In genomic region chr20:36152266-36152665, GRCh38 we compare ENCODE assay signal across 1 cellular context.
TF ChIP-seq lines count a peak whose summit lies in the region.

No MANE protein-coding gene starts in this region.

TF ChIP-seq in GM23338, 12 proteins besides CTCF, POLR2A, EP300 and RAD21 (continued from another document):
- TF ChIP-seq ETS1 (IDR thresholded peaks at IDR 0.05): no peak
- TF ChIP-seq REST (IDR thresholded peaks at IDR 0.05; ENCODE audit: unreplicated experiment): no peak
- TF ChIP-seq ZNF114 (CRISPR knock-in tag; IDR thresholded peaks at IDR 0.05): no peak
- no peak for TF ChIP-seq ZNF462 (CRISPR knock-in tag; IDR thresholded peaks at IDR 0.05)
- no peak for TF ChIP-seq JUNB (IDR thresholded peaks at IDR 0.05; ENCODE audit: unreplicated experiment)
